ENCODE assay signal across 18 cellular contexts in genomic region chr1:34977210-34977471, GRCh38. TPM values are rescaled to one million over a fixed set of nuclear protein-coding genes. Genes with fewer than 3 reads are reported as not detected.
A peak's percentile ranks its signal among the peaks of the same experiment; 100 is the strongest.
DNase-seq lines count a peak whose midpoint lies in the region; ATAC-seq and TF ChIP-seq lines count a peak whose summit lies in the region.
"Had no signal": no experiment of that assay in that cellular context is flagged by ENCODE, and none has a peak within 500 bp of the region (broad histone marks: within the 10 kb centered on the region; RNA-seq: fewer than 3 reads in every experiment).

No MANE protein-coding gene starts in this region.

- H3K27me3 Mint-ChIP-seq in activated naive CD8-positive, alpha-beta T cell: no peaks in the 10 kb centered on the region
- H3K27me3 Mint-ChIP-seq in activated naive CD8-positive, alpha-beta T cell treated with anti-CD3 and anti-CD28 coated beads, Interleukin-2, amount 50 U/mL, for 24 hours: no peaks in the 10 kb centered on the region
- no peaks in the 10 kb centered on the region for H3K27me3 Mint-ChIP-seq in natural killer cell (ENCODE audit: low read depth in 2 of 2)
- no peaks in the 10 kb centered on the region for H3K27me3 Mint-ChIP-seq in natural killer cell treated with Interleukin-12 subunit alpha and Interleukin-12 subunit beta and Interleukin-15 and Interleukin-18, amount 100 ng/mL, for 72 hours
- H3K27me3 Mint-ChIP-seq: CD4-positive, alpha-beta T cell; IgD-negative memory B cell had no signal

- no peak for TF ChIP-seq CTCF in natural killer cell (IDR thresholded peaks at IDR 0.05)

- 76 to 80% methylated on average over 13 of the region's 13 CpGs for WGBS in aorta, 2 donors

- ATAC-seq in activated naive CD8-positive, alpha-beta T cell treated with anti-CD3 and anti-CD28 coated beads, Interleukin-2, amount 50 U/mL, for 24 hours: no peak
- ATAC-seq in natural killer cell (no peak), esophagus mucosa (peak; percentile 23), aorta (ENCODE audit: low FRiP score) (peak; percentile 9), HG03108 (IDR thresholded peaks at IDR 0.05; ENCODE audit: unreplicated experiment) (no peak), GM21367 (IDR thresholded peaks at IDR 0.05; ENCODE audit: unreplicated experiment) (no peak)
- no peak for ATAC-seq in natural killer cell treated with Interleukin-12 subunit alpha and Interleukin-12 subunit beta and Interleukin-15 and Interleukin-18, amount 100 ng/mL, for 72 hours
- ATAC-seq: A549 had no signal

- no peaks in the 10 kb centered on the region for H3K9me3 ChIP-seq in aorta (ENCODE audit: control insufficient read depth, low read length)
- H3K9me3 ChIP-seq: A549, Caco-2, HAP-1 had no signal

- H3K27ac Mint-ChIP-seq in activated naive CD8-positive, alpha-beta T cell: peak overlapping the region; percentile 28
- H3K27ac Mint-ChIP-seq in activated naive CD8-positive, alpha-beta T cell treated with anti-CD3 and anti-CD28 coated beads, Interleukin-2, amount 50 U/mL, for 24 hours: no peak overlapping the region
- peak overlapping the region; percentile 33 to 64 for H3K27ac Mint-ChIP-seq in natural killer cell
- H3K27ac Mint-ChIP-seq in natural killer cell treated with Interleukin-12 subunit alpha and Interleukin-12 subunit beta and Interleukin-15 and Interleukin-18, amount 100 ng/mL, for 72 hours: no peak overlapping the region
- H3K27ac Mint-ChIP-seq: CD4-positive, alpha-beta T cell; IgD-negative memory B cell had no signal

- H3K4me3 ChIP-seq in aorta (ENCODE audit: low read length in 2 of 2): no peak overlapping the region
- H3K4me3 ChIP-seq: A549, HAP-1 had no signal

- peaks cover 28% of the 10 kb centered on the region for H3K4me1 Mint-ChIP-seq in activated naive CD8-positive, alpha-beta T cell (ENCODE audit: low read depth)
- H3K4me1 Mint-ChIP-seq in activated naive CD8-positive, alpha-beta T cell treated with anti-CD3 and anti-CD28 coated beads, Interleukin-2, amount 50 U/mL, for 24 hours: peaks cover 16% of the 10 kb centered on the region
- H3K4me1 Mint-ChIP-seq in natural killer cell: peaks cover 20 to 43% of the 10 kb centered on the region in 2 donors
- H3K4me1 Mint-ChIP-seq in natural killer cell treated with Interleukin-12 subunit alpha and Interleukin-12 subunit beta and Interleukin-15 and Interleukin-18, amount 100 ng/mL, for 72 hours (ENCODE audit: low read depth in 2 of 2): peaks cover 18 to 25% of the 10 kb centered on the region in 2 donors

- no peak for DNase-seq in activated naive CD8-positive, alpha-beta T cell treated with anti-CD3 and anti-CD28 coated beads, Interleukin-2, amount 50 U/mL, for 24 hours
- no peak for DNase-seq in natural killer cell
- DNase-seq in natural killer cell treated with Interleukin-12 subunit alpha and Interleukin-12 subunit beta and Interleukin-15 and Interleukin-18, amount 100 ng/mL, for 72 hours (ENCODE audit: low spot score): no peak
- no peak for DNase-seq in aorta
- DNase-seq: AML-193; Caco-2; CD4-positive, alpha-beta T cell; GDM1 had no signal

- peaks cover 6% of the 10 kb centered on the region for H3K36me3 Mint-ChIP-seq in activated naive CD8-positive, alpha-beta T cell
- H3K36me3 Mint-ChIP-seq in activated naive CD8-positive, alpha-beta T cell treated with anti-CD3 and anti-CD28 coated beads, Interleukin-2, amount 50 U/mL, for 24 hours (ENCODE audit: low read depth): peaks cover 14% of the 10 kb centered on the region
- no peaks in the 10 kb centered on the region for H3K36me3 Mint-ChIP-seq in natural killer cell
- peaks cover 6% of the 10 kb centered on the region for H3K36me3 Mint-ChIP-seq in natural killer cell treated with Interleukin-12 subunit alpha and Interleukin-12 subunit beta and Interleukin-15 and Interleukin-18, amount 100 ng/mL, for 72 hours

- H3K4me3 Mint-ChIP-seq in activated naive CD8-positive, alpha-beta T cell: no peak overlapping the region
- no peak overlapping the region for H3K4me3 Mint-ChIP-seq in activated naive CD8-positive, alpha-beta T cell treated with anti-CD3 and anti-CD28 coated beads, Interleukin-2, amount 50 U/mL, for 24 hours
- no peak overlapping the region for H3K4me3 Mint-ChIP-seq in natural killer cell
- no peak overlapping the region for H3K4me3 Mint-ChIP-seq in natural killer cell treated with Interleukin-12 subunit alpha and Interleukin-12 subunit beta and Interleukin-15 and Interleukin-18, amount 100 ng/mL, for 72 hours
- H3K4me3 Mint-ChIP-seq: CD4-positive, alpha-beta T cell; IgD-negative memory B cell had no signal

- H3K9me3 Mint-ChIP-seq in activated naive CD8-positive, alpha-beta T cell (ENCODE audit: low read depth): no peaks in the 10 kb centered on the region
- peaks cover 4% of the 10 kb centered on the region for H3K9me3 Mint-ChIP-seq in activated naive CD8-positive, alpha-beta T cell treated with anti-CD3 and anti-CD28 coated beads, Interleukin-2, amount 50 U/mL, for 24 hours
- no peaks in the 10 kb centered on the region for H3K9me3 Mint-ChIP-seq in natural killer cell
- H3K9me3 Mint-ChIP-seq in natural killer cell treated with Interleukin-12 subunit alpha and Interleukin-12 subunit beta and Interleukin-15 and Interleukin-18, amount 100 ng/mL, for 72 hours: no peaks in the 10 kb centered on the region
- H3K9me3 Mint-ChIP-seq: CD4-positive, alpha-beta T cell; IgD-negative memory B cell had no signal

- intact Hi-C loops in natural killer cell (cut with micrococcal nuclease) (no loop called here), aorta (cut with DNase I) (no loop called here)

- H3K27me3 ChIP-seq in aorta (ENCODE audit: control insufficient read depth in 1 of 2, insufficient read depth in 2 of 2, low read length in 1 of 2): no peaks in the 10 kb centered on the region

- no peaks in the 10 kb centered on the region for H3K36me3 ChIP-seq in aorta (ENCODE audit: control insufficient read depth in 1 of 2, insufficient read depth in 2 of 2, low read length in 1 of 2)
- H3K36me3 ChIP-seq: HAP-1 had no signal

- no peak overlapping the region for H3K27ac ChIP-seq in aorta (ENCODE audit: low read depth in 1 of 2, low read length in 2 of 2)
- H3K27ac ChIP-seq: 22Rv1, A549, C4-2B had no signal

- no peaks in the 10 kb centered on the region for H3K4me1 ChIP-seq in aorta (ENCODE audit: control insufficient read depth in 1 of 2, insufficient read depth in 2 of 2, low read length in 2 of 2)
- H3K4me1 ChIP-seq: A549, Caco-2, HAP-1 had no signal

RNA-seq across cellular contexts. Expression of gene TMEM35B, which starts 8.0 kb away (rescaled TPM):
- 10 to 100 TPM in 2 of 3 donors, 1 to 10 TPM in 1; 4.1 to 18.5 (median 10.5) TPM for total RNA-seq in natural killer cell
- 10 to 100 TPM; 14.3 to 20.3 TPM for total RNA-seq in natural killer cell treated with Interleukin-12 subunit alpha and Interleukin-12 subunit beta and Interleukin-15 and Interleukin-18, amount 100 ng/mL, for 72 hours
- total RNA-seq in esophagus mucosa: 4.2 TPM
- 10 to 100 TPM; 25.7 to 40.1 TPM for total RNA-seq in aorta
- 10 to 100 TPM; 32.2 to 53.1 TPM for polyA plus RNA-seq in aorta

RNA-seq across cellular contexts. Expression of gene DLGAP3, which starts 47.7 kb away (rescaled TPM):
- total RNA-seq in natural killer cell: under 1 TPM; 0.33 to 0.38 (median 0.36) TPM
- total RNA-seq in natural killer cell treated with Interleukin-12 subunit alpha and Interleukin-12 subunit beta and Interleukin-15 and Interleukin-18, amount 100 ng/mL, for 72 hours: under 1 TPM; 0.71 to 0.73 TPM
- total RNA-seq in esophagus mucosa: 0.28 TPM
- under 1 TPM; 0.19 to 0.36 TPM for total RNA-seq in aorta
- under 1 TPM in 1 of 2 donors, not detected in 1; 0.10 TPM for polyA plus RNA-seq in aorta
- polyA plus RNA-seq: BJ had no signal

RNA-seq across cellular contexts. Expression of gene ZMYM6, which starts 54.6 kb away (rescaled TPM):
- 10 to 100 TPM; 48.3 to 50.2 (median 48.8) TPM for total RNA-seq in natural killer cell
- total RNA-seq in natural killer cell treated with Interleukin-12 subunit alpha and Interleukin-12 subunit beta and Interleukin-15 and Interleukin-18, amount 100 ng/mL, for 72 hours: 10 to 100 TPM; 27.2 TPM
- 14.9 TPM for total RNA-seq in esophagus mucosa
- 10 to 100 TPM; 24.4 to 24.7 TPM for total RNA-seq in aorta
- polyA plus RNA-seq in aorta: 10 to 100 TPM; 10.5 to 14.9 TPM

Comparison
In these comparisons a context has a peak if more than half of its experiments do, and no peak if none do; other contexts are left out.
1. H3K27ac Mint-ChIP-seq: peak in activated naive CD8-positive, alpha-beta T cell (single experiment) and natural killer cell (2 of 2); none in activated naive CD8-positive, alpha-beta T cell treated with anti-CD3 and anti-CD28 coated beads, Interleukin-2, amount 50 U/mL, for 24 hours (single experiment) and natural killer cell treated with Interleukin-12 subunit alpha and Interleukin-12 subunit beta and Interleukin-15 and Interleukin-18, amount 100 ng/mL, for 72 hours (0 of 2).
2. ATAC-seq: peak in esophagus mucosa (single experiment) and aorta (single experiment); none in activated naive CD8-positive, alpha-beta T cell treated with anti-CD3 and anti-CD28 coated beads, Interleukin-2, amount 50 U/mL, for 24 hours (single experiment), natural killer cell (0 of 3), natural killer cell treated with Interleukin-12 subunit alpha and Interleukin-12 subunit beta and Interleukin-15 and Interleukin-18, amount 100 ng/mL, for 72 hours (0 of 2), HG03108 (single experiment) and GM21367 (single experiment).